13 cellular contexts compared by ENCODE assay signal in genomic region chr6:42902363-42903263, GRCh38. TPM values are rescaled to one million over a fixed set of nuclear protein-coding genes. Genes with fewer than 3 reads are reported as not detected.
DNase-seq lines count a peak whose midpoint lies in the region; ATAC-seq lines count a peak whose summit lies in the region.
"Not testable (repeated sequence)": the region's sequence is repeated elsewhere in the genome, so short reads cannot be mapped to it uniquely, and the experiment has no call there.
"Had no signal": no experiment of that assay in that cellular context is flagged by ENCODE, and none has a peak within 500 bp of the region (broad histone marks: within the 10 kb centered on the region; RNA-seq: fewer than 3 reads in every experiment).

No MANE protein-coding gene starts in this region.

- H3K9me3 Mint-ChIP-seq in activated naive CD4-positive, alpha-beta T cell treated with anti-CD3 and anti-CD28 coated beads, Interleukin-2, amount 10 ng/mL, durations not matched to agents 7 days and 5 days = not testable (repeated sequence)

- H3K36me3 ChIP-seq in SJSA1; endocrine pancreas (ENCODE audit: control insufficient read depth, insufficient read depth, low read length): not testable (repeated sequence)

- CTCF ChIA-PET in activated naive CD4-positive, alpha-beta T cell treated with anti-CD3 and anti-CD28 coated beads, Interleukin-2, amount 10 ng/mL, durations not matched to agents 7 days and 5 days (lab: Charles Lee) = interaction anchor here (0.9 to 4.3 kb wide), 4 partner anchors 11 to 240 kb away, joined by 3 to 28 read pairs (median 4); no protein-coding TSS in a partner anchor

- not testable (repeated sequence) for H3K9me3 ChIP-seq in SJSA1 (replicated peaks); endocrine pancreas (ENCODE audit: control insufficient read depth, low read length)

- not testable (repeated sequence) for H3K27me3 ChIP-seq in SJSA1 (replicated peaks); endocrine pancreas (ENCODE audit: control insufficient read depth, insufficient read depth, low read length)

- not testable (repeated sequence) for H3K4me3 ChIP-seq in SJSA1
- peak overlapping the region; percentile 25 for H3K4me3 ChIP-seq in endocrine pancreas (ENCODE audit: control insufficient read depth, insufficient read depth, low read length)

- peak overlapping the region; percentile 29; the same call in 1 of the 2 replicates for H3K27ac ChIP-seq in SJSA1

- peak overlapping the region; percentile 7 for H3K4me3 Mint-ChIP-seq in activated naive CD4-positive, alpha-beta T cell treated with anti-CD3 and anti-CD28 coated beads, Interleukin-2, amount 10 ng/mL, durations not matched to agents 7 days and 5 days

- not testable (repeated sequence) for H3K27me3 Mint-ChIP-seq in activated naive CD4-positive, alpha-beta T cell treated with anti-CD3 and anti-CD28 coated beads, Interleukin-2, amount 10 ng/mL, durations not matched to agents 7 days and 5 days

- H3K27ac Mint-ChIP-seq in activated naive CD4-positive, alpha-beta T cell treated with anti-CD3 and anti-CD28 coated beads, Interleukin-2, amount 10 ng/mL, durations not matched to agents 7 days and 5 days = not testable (repeated sequence)

- H3K9ac ChIP-seq in endocrine pancreas (ENCODE audit: control insufficient read depth, insufficient read depth, low read length) = not testable (repeated sequence)

- peak; percentile 34 for ATAC-seq in left lobe of liver

- intact Hi-C loops in posterior vena cava (cut with DNase I) = loop anchor here in 1 of 2 donors (5.0 kb wide), 2 partner anchors 225 to 240 kb away; no protein-coding TSS in a partner anchor

- DNase-seq in GDM1 (lab: John Stamatoyannopoulos, UW) (peak; percentile 40), MV-4-11 (lab: John Stamatoyannopoulos, UW) (peak; percentile 67), posterior vena cava (ENCODE audit: low spot score) (peak; percentile 11)
- not testable (repeated sequence) for DNase-seq in SJSA1 (ENCODE audit: low read depth in 1 of 2, low spot score in 2 of 2); activated naive CD4-positive, alpha-beta T cell treated with anti-CD3 and anti-CD28 coated beads, Interleukin-2, amount 10 ng/mL, durations not matched to agents 7 days and 5 days; left lobe of liver (ENCODE audit: low spot score)

- H3K4me1 ChIP-seq in SJSA1 (replicated peaks); endocrine pancreas (ENCODE audit: control insufficient read depth, insufficient read depth, low read length): not testable (repeated sequence)

- not testable (repeated sequence) for H3K36me3 Mint-ChIP-seq in activated naive CD4-positive, alpha-beta T cell treated with anti-CD3 and anti-CD28 coated beads, Interleukin-2, amount 10 ng/mL, durations not matched to agents 7 days and 5 days

- peaks cover 17% of the 10 kb centered on the region for H3K4me1 Mint-ChIP-seq in activated naive CD4-positive, alpha-beta T cell treated with anti-CD3 and anti-CD28 coated beads, Interleukin-2, amount 10 ng/mL, durations not matched to agents 7 days and 5 days

RNA-seq across cellular contexts. Expression of gene PTCRA, which starts 13.2 kb away (rescaled TPM):
- total RNA-seq in SJSA1 (2014; rRNA removed; shearing (Covaris generic)) = not detected in 2 replicates
- total RNA-seq in left lobe of liver (not detected), posterior vena cava (not detected)
- total RNA-seq: activated CD8-positive, alpha-beta memory T cell treated with anti-CD3 and anti-CD28 coated beads for 36 hours; activated T-cell treated with anti-CD3 and anti-CD28 coated beads, Interleukin-2, amount 50 U/mL, for 4 hours; CD4-positive, alpha-beta T cell; H4; lower leg skin; NCI-H460 had no signal

RNA-seq across cellular contexts. Expression of gene RPL7L1, which starts 23.2 kb away (rescaled TPM):
- total RNA-seq in SJSA1 (2014; rRNA removed; shearing (Covaris generic)) = 90.0 and 114 TPM in 2 replicates
- 40.1 TPM for total RNA-seq in left lobe of liver
- total RNA-seq in posterior vena cava = 10 to 100 TPM; 52.9 to 63.0 TPM

RNA-seq across cellular contexts. Expression of gene CNPY3, which starts 26.7 kb away (rescaled TPM):
- total RNA-seq in SJSA1 (2014; rRNA removed; shearing (Covaris generic)) = 34.3 and 55.2 TPM in 2 replicates
- total RNA-seq in left lobe of liver = 50.3 TPM
- 10 to 100 TPM; 20.8 to 33.7 TPM for total RNA-seq in posterior vena cava

RNA-seq across cellular contexts. Expression of gene GNMT, which starts 57.9 kb away (rescaled TPM):
- total RNA-seq in SJSA1 (2014; rRNA removed; shearing (Covaris generic)) = 0.58 TPM in 1 of 2 replicates, not detected in the other
- total RNA-seq in left lobe of liver (467 TPM), posterior vena cava (not detected)
- total RNA-seq: H4, NCI-H460 had no signal
